ENCODE assay signal across 2 cellular contexts in the genomic region with DNA sequence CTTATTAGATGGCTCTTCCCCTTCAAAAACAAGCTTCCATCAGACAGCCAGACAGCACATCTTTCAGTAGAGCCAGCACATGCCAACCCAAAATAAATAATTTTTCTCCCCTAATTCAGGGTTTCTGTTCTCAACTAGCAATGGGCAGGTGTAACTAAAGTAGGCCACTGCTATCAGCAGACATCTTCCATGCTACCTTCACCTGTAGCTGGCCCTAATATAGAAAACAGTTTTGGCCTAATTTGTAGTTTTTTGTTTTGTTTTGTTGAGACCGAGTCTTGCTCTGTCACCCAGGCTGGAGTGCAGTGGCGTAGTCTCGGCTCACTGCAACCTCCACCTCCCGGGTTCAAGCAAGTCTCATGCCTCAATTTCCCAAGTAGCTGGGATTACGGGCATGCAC.
TF ChIP-seq lines count a peak whose summit lies in the region.

No MANE protein-coding gene starts in this region.

TF ChIP-seq in A549, 52 proteins besides CTCF, POLR2A, EP300 and RAD21 (continued from another document):
- no peak for TF ChIP-seq USF2 (IDR thresholded peaks at IDR 0.05)
- no peak for TF ChIP-seq HDAC2 (IDR thresholded peaks at IDR 0.05)
- no peak for TF ChIP-seq RCOR1 (IDR thresholded peaks at IDR 0.05; ENCODE audit: low read depth, low read length)
- no peak for TF ChIP-seq HOXB5 (CRISPR knock-in tag; IDR thresholded peaks at IDR 0.05)
- TF ChIP-seq MAZ (IDR thresholded peaks at IDR 0.05; ENCODE audit: borderline replicate concordance, low read depth, low read length): no peak
- no peak for TF ChIP-seq JUNB (IDR thresholded peaks at IDR 0.05)
- TF ChIP-seq CHD4 (IDR thresholded peaks at IDR 0.05; ENCODE audit: borderline replicate concordance): no peak

TF ChIP-seq in GM23338, 12 proteins besides CTCF, POLR2A, EP300 and RAD21 (continued from another document):
- TF ChIP-seq ZNF462 (CRISPR knock-in tag; IDR thresholded peaks at IDR 0.05) (no peak), POLR2AphosphoS5 (IDR thresholded peaks at IDR 0.05; ENCODE audit: low read depth) (no peak), EZH2 (IDR thresholded peaks at IDR 0.05; ENCODE audit: low read depth, unreplicated experiment) (no peak), STAT1 (IDR thresholded peaks at IDR 0.05; ENCODE audit: unreplicated experiment) (no peak)
